ENCODE assay signal across 23 cellular contexts in genomic region chr20:61445741-61446140, GRCh38.
"Had no signal": no experiment of that assay in that cellular context is flagged by ENCODE, and none has a peak within 500 bp of the region (broad histone marks: within the 10 kb centered on the region; RNA-seq: fewer than 3 reads in every experiment).

No MANE protein-coding gene starts in this region.

- H3K4me1 Mint-ChIP-seq: naive thymus-derived CD8-positive, alpha-beta T cell; stimulated activated effector memory CD8-positive, alpha-beta T cell treated with anti-CD3 and anti-CD28 coated beads, Interleukin-12 subunit alpha, Interleukin-12 subunit beta, amount 100 ng/mL, for 72 hours had no signal

- H3K4me2 ChIP-seq: hepatocyte, smooth muscle cell had no signal

- H3K27ac ChIP-seq: coronary artery, hepatocyte, left ventricle myocardium inferior, pancreas, suprapubic skin, tibial artery, upper lobe of left lung, uterus had no signal

- H3K27me3 ChIP-seq: upper lobe of left lung, uterus had no signal

- H3K9me3 ChIP-seq: left ventricle myocardium inferior, pancreas, suprapubic skin, tibial artery, upper lobe of left lung, uterus had no signal

- H3K9me3 Mint-ChIP-seq: stimulated activated effector memory CD8-positive, alpha-beta T cell treated with anti-CD3 and anti-CD28 coated beads, Interleukin-12 subunit alpha, Interleukin-12 subunit beta, amount 100 ng/mL, for 72 hours had no signal

- H3K4me3 ChIP-seq: coronary artery, hepatocyte, left ventricle myocardium inferior, lung, pancreas, smooth muscle cell, suprapubic skin, tibial artery, upper lobe of left lung, uterus had no signal

- H3K36me3 ChIP-seq: left ventricle myocardium inferior, pancreas, suprapubic skin, tibial artery, upper lobe of left lung, uterus had no signal

- H2AFZ ChIP-seq: hepatocyte had no signal

- DNase-seq: effector CD4-positive, alpha-beta T cell; foreskin melanocyte; kidney; left cardiac atrium; left ventricle myocardium inferior; mesenchymal stem cell; naive thymus-derived CD8-positive, alpha-beta T cell; nucleus accumbens; pancreas; right cardiac atrium; stimulated activated CD4-positive, alpha-beta T cell treated with anti-CD3 and anti-CD28 coated beads, Interleukin-4, amount 100 ng/mL, for 1 hour; stimulated activated CD8-positive, alpha-beta memory T cell treated with anti-CD3 and anti-CD28 coated beads, Interleukin-4, amount 100 ng/mL, for 48 hours; stimulated activated naive CD8-positive, alpha-beta T cell treated with anti-CD3 and anti-CD28 coated beads, Interleukin-15, Interleukin-2, amounts not matched to agents 100 U/mL and 50 U/mL, for 24 hours; upper lobe of left lung; uterus had no signal

- H3K4me3 Mint-ChIP-seq: naive thymus-derived CD8-positive, alpha-beta T cell; stimulated activated effector memory CD8-positive, alpha-beta T cell treated with anti-CD3 and anti-CD28 coated beads, Interleukin-12 subunit alpha, Interleukin-12 subunit beta, amount 100 ng/mL, for 72 hours had no signal

- H3K36me3 Mint-ChIP-seq: stimulated activated effector memory CD8-positive, alpha-beta T cell treated with anti-CD3 and anti-CD28 coated beads, Interleukin-12 subunit alpha, Interleukin-12 subunit beta, amount 100 ng/mL, for 72 hours had no signal

- H3K4me1 ChIP-seq: left ventricle myocardium inferior, pancreas, suprapubic skin, tibial artery, upper lobe of left lung, uterus had no signal

- H3K27ac Mint-ChIP-seq: naive thymus-derived CD8-positive, alpha-beta T cell; progenitor cell of endocrine pancreas; stimulated activated effector memory CD8-positive, alpha-beta T cell treated with anti-CD3 and anti-CD28 coated beads, Interleukin-12 subunit alpha, Interleukin-12 subunit beta, amount 100 ng/mL, for 72 hours had no signal
